In the genomic region with DNA sequence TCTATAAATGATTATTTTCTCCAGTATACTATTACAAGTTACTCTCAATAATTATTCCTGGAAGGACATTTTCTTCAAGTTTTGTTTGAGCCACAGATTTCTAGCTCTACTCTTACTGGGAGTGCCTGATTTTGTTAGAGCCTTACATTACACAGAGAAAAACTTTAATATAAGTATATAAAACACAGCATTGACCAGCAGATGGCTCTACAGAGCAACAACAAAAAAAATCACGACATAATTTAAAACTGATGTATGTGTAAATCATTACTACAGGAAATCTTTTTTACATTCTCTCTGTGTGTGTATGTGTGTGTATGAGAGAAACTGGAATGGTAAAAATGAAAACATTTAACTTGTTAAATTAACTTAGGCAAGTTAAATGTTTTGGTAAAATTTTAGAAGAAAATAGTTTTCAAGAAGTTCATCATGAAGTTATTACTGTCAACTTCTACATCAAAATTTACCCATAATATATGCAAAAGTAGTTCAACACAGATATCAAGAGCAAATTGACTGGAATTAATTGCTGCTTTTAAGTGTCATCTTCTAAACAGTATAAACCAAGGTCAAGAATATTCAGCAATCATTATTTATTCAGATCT, we compare ENCODE assay signal across 9 cellular contexts.
A peak's percentile ranks its signal among the peaks of the same experiment; 100 is the strongest.
DNase-seq lines count a peak whose midpoint lies in the region; ATAC-seq, FAIRE-seq and TF ChIP-seq lines count a peak whose summit lies in the region.
"Had no signal": no experiment of that assay in that cellular context is flagged by ENCODE, and none has a peak within 500 bp of the region (broad histone marks: within the 10 kb centered on the region; RNA-seq: fewer than 3 reads in every experiment).

No MANE protein-coding gene starts in this region.

- H3K4me1 ChIP-seq in HAP-1: no peaks in the 10 kb centered on the region
- peaks cover 9% of the 10 kb centered on the region; the same call in 1 of the 2 replicates for H3K4me1 ChIP-seq in PC-9 (replicated peaks; ENCODE audit: insufficient read depth)

- no peaks in the 10 kb centered on the region for H3K9me3 ChIP-seq in HAP-1
- no peaks in the 10 kb centered on the region for H3K9me3 ChIP-seq in PC-9 (ENCODE audit: insufficient read depth, low read depth)

- no peak for DNase-seq in D721Med (ENCODE audit: insufficient read length, low spot score)
- DNase-seq in HAP-1 (ENCODE audit: low spot score in 2 of 2): peak; percentile 15 to 44
- peak; percentile 8 to 41 for DNase-seq in PC-9
- DNase-seq in epithelial cell of esophagus (ENCODE audit: low read depth): peak; percentile 60
- no peak for DNase-seq in stimulated activated CD8-positive, alpha-beta memory T cell treated with anti-CD3 and anti-CD28 coated beads, Interleukin-4, amount 100 ng/mL, for 48 hours
- DNase-seq in GM19240 (ENCODE audit: insufficient read length, low spot score): no peak

- H3F3A ChIP-seq in PC-9 (ENCODE audit: insufficient read depth, low read depth): no peaks in the 10 kb centered on the region; the same call in 1 of the 2 replicates

- POLR2A ChIA-PET in PC-9 (lab: Charles Lee; ENCODE audit: unreplicated experiment): interaction anchor here (0.7 kb wide), 1 partner anchor 43 kb away, joined by 5 read pairs; no protein-coding TSS in a partner anchor

- no peak for TF ChIP-seq POLR2A in GM18505 (IDR thresholded peaks at IDR 0.05; ENCODE audit: borderline replicate concordance, extremely low read depth, insufficient read depth, insufficient read length)

- CTCF ChIA-PET in PC-9 (lab: Charles Lee): interaction anchor here (1.8 kb wide), 1 partner anchor 169 kb away, joined by 6 read pairs; no protein-coding TSS in a partner anchor

- in situ Hi-C loops in HAP-1 (cut with MboI; ENCODE audit: low sequenced_read_pairs): loop anchor here (10.0 kb wide), 1 partner anchor 173 kb away; no protein-coding TSS in a partner anchor

- H3K9me3 Mint-ChIP-seq in nephron: no peaks in the 10 kb centered on the region
- H3K9me3 Mint-ChIP-seq: T-helper 1 cell treated with Interleukin-12 subunit alpha and Interleukin-12 subunit beta and Interleukin-4 antibody, amounts not matched to agents 30 μg/mL and 1 μg/mL, for 36 hours had no signal

- H3K27me3 Mint-ChIP-seq in nephron (ENCODE audit: low read depth): no peaks in the 10 kb centered on the region

- no peak overlapping the region for H3K4me3 Mint-ChIP-seq in nephron
- H3K4me3 Mint-ChIP-seq: T-helper 1 cell treated with Interleukin-12 subunit alpha and Interleukin-12 subunit beta and Interleukin-4 antibody, amounts not matched to agents 30 μg/mL and 1 μg/mL, for 36 hours had no signal

- H3K4me1 Mint-ChIP-seq in nephron: no peaks in the 10 kb centered on the region

- H3K27me3 ChIP-seq in HAP-1 (ENCODE audit: low read depth): no peaks in the 10 kb centered on the region
- no peaks in the 10 kb centered on the region for H3K27me3 ChIP-seq in PC-9 (ENCODE audit: insufficient read depth, low read depth)

- no TSS peak for BruUV-seq in PC-9 (replicated peaks; lab: Mats Ljungman, UMichigan)

- no peak overlapping the region for H3K4me2 ChIP-seq in PC-9

- H4K20me1 ChIP-seq in PC-9 (ENCODE audit: insufficient read depth): no peaks in the 10 kb centered on the region

- ATAC-seq in GM18505 (IDR thresholded peaks at IDR 0.05; ENCODE audit: unreplicated experiment): no peak

- H3K9me2 ChIP-seq in PC-9 (ENCODE audit: insufficient read depth): no peaks in the 10 kb centered on the region

- H3K27ac ChIP-seq in PC-9: no peak overlapping the region

- intact Hi-C loops in PC-9 (cut with micrococcal nuclease; ENCODE audit: unreplicated experiment): loop anchor here (1.0 to 10.0 kb wide), 5 partner anchors 103 to 323 kb away; a partner anchor contains a TSS

- TF ChIP-seq CTCF in D721Med (IDR thresholded peaks at IDR 0.05; ENCODE audit: insufficient read depth, missing control alignments) (peak; percentile 52), PC-9 (conservative IDR thresholded peaks at IDR 0.05) (peak; percentile 85), epithelial cell of esophagus (IDR thresholded peaks at IDR 0.05; ENCODE audit: insufficient read depth, low read depth, low read length, missing control alignments) (peak; percentile 46), nephron (IDR thresholded peaks at IDR 0.05; ENCODE audit: unreplicated experiment in 3 of 3) (peak; percentile 54 to 77 (median 54))

- no peak overlapping the region for H3K27ac Mint-ChIP-seq in nephron
- H3K27ac Mint-ChIP-seq: T-helper 1 cell treated with Interleukin-12 subunit alpha and Interleukin-12 subunit beta and Interleukin-4 antibody, amounts not matched to agents 30 μg/mL and 1 μg/mL, for 36 hours had no signal

- no peak overlapping the region for H2AFZ ChIP-seq in PC-9

- no peaks in the 10 kb centered on the region for H3K36me3 ChIP-seq in HAP-1 (replicated peaks)
- no peaks in the 10 kb centered on the region for H3K36me3 ChIP-seq in PC-9 (ENCODE audit: low read depth)

- no peaks in the 10 kb centered on the region for H3K36me3 Mint-ChIP-seq in nephron (ENCODE audit: low read depth)

- peak; percentile 46 for FAIRE-seq in D721Med (lab: Jason Lieb, UNC)

- no peaks in the 10 kb centered on the region for H3K79me2 ChIP-seq in PC-9 (ENCODE audit: low read depth)

- H3K4me3 ChIP-seq in HAP-1 (no peak overlapping the region), PC-9 (no peak overlapping the region), epithelial cell of esophagus (ENCODE audit: low read length) (no peak overlapping the region)

Comparison
In these comparisons a context has a peak if more than half of its experiments do, and no peak if none do; other contexts are left out.
1. DNase-seq: peak in HAP-1 (2 of 2), PC-9 (2 of 2) and epithelial cell of esophagus (single experiment); none in D721Med (single experiment), stimulated activated CD8-positive, alpha-beta memory T cell treated with anti-CD3 and anti-CD28 coated beads, Interleukin-4, amount 100 ng/mL, for 48 hours (single experiment) and GM19240 (single experiment).
2. Peak in every context shown above with its lines, with median percentiles within 50 percentile points of each other: CTCF ChIP-seq.